ENCODE assay signal across 8 cellular contexts in genomic region chr10:43461950-43462349, GRCh38. TPM values are rescaled to one million over a fixed set of nuclear protein-coding genes. Genes with fewer than 3 reads are reported as not detected.
DNase-seq lines count a peak whose midpoint lies in the region; ATAC-seq and TF ChIP-seq lines count a peak whose summit lies in the region.

No MANE protein-coding gene starts in this region.

- in situ Hi-C loops in GM13977 (cut with MboI; ENCODE audit: low pct_unique_long_range_greater_than_20kb, low sequenced_read_pairs, unreplicated experiment) = loop anchor here (10.0 kb wide), 1 partner anchor 167 kb away; no protein-coding TSS in a partner anchor

- no peaks in the 10 kb centered on the region for H3K9me3 Mint-ChIP-seq in activated B cell treated with CpG ODN at 0.5 μM for 24 hours
- no peaks in the 10 kb centered on the region for H3K9me3 Mint-ChIP-seq in progenitor cell of endocrine pancreas (ENCODE audit: low read depth)

- POLR2A ChIA-PET in activated B cell treated with CpG ODN at 0.5 μM for 24 hours (lab: Charles Lee) = no interaction called here

- H3K4me3 Mint-ChIP-seq in activated B cell treated with CpG ODN at 0.5 μM for 24 hours (no peak overlapping the region), progenitor cell of endocrine pancreas (ENCODE audit: low read depth) (no peak overlapping the region)

- H3K4me1 Mint-ChIP-seq in activated B cell treated with CpG ODN at 0.5 μM for 24 hours (peaks cover 4% of the 10 kb centered on the region), progenitor cell of endocrine pancreas (ENCODE audit: low read depth) (peaks cover 6% of the 10 kb centered on the region)

- H3K27ac Mint-ChIP-seq in activated B cell treated with CpG ODN at 0.5 μM for 24 hours (no peak overlapping the region), progenitor cell of endocrine pancreas (peak overlapping the region; percentile 81)

- H3K36me3 Mint-ChIP-seq in activated B cell treated with CpG ODN at 0.5 μM for 24 hours (ENCODE audit: low read depth) (no peaks in the 10 kb centered on the region), progenitor cell of endocrine pancreas (ENCODE audit: insufficient read depth) (no peaks in the 10 kb centered on the region)

- CTCF ChIA-PET in activated B cell treated with CpG ODN at 0.5 μM for 24 hours (lab: Charles Lee) = interaction anchor here (1.2 to 1.4 kb wide), 2 partner anchors 71 to 91 kb away, joined by 3 to 5 read pairs; partner anchors contain the start of gene FXYD4

- peak; percentile 64 for TF ChIP-seq CTCF in GM13977 (IDR thresholded peaks at IDR 0.05; ENCODE audit: extremely low read depth, insufficient read depth, missing control alignments)
- TF ChIP-seq CTCF in activated B cell treated with CpG ODN at 0.5 μM for 24 hours (IDR thresholded peaks at IDR 0.05) = peak; percentile 36
- TF ChIP-seq CTCF in progenitor cell of endocrine pancreas (IDR thresholded peaks at IDR 0.05; ENCODE audit: unreplicated experiment) = peak; percentile 80

- peak; percentile 87 for DNase-seq in CD1c-positive myeloid dendritic cell (ENCODE audit: extremely low spot score)
- DNase-seq in GM13977 (ENCODE audit: low spot score) = peak; percentile 72
- peak; percentile 67 for DNase-seq in NCI-H2171 treated with DMSO at 0.1 percent for 48 hours (lab: John Stamatoyannopoulos, UW)
- no peak for DNase-seq in activated B cell treated with CpG ODN at 0.5 μM for 24 hours
- peak; percentile 81 for DNase-seq in globus pallidus (ENCODE audit: low spot score)
- no peak for DNase-seq in progenitor cell of endocrine pancreas (ENCODE audit: low spot score, unreplicated experiment)
- DNase-seq in stimulated activated CD4-positive, alpha-beta T cell treated with anti-CD3 and anti-CD28 coated beads, Interleukin-1b, Interleukin-23, amount 100 ng/mL, for 48 hours = no peak

- intact Hi-C loops in activated B cell treated with CpG ODN at 0.5 μM for 24 hours (cut with micrococcal nuclease) = loop anchor here (1.0 to 5.0 kb wide), 6 partner anchors 114 to 710 kb away; partner anchors contain the start of gene CSGALNACT2

- ATAC-seq in HG03135 (IDR thresholded peaks at IDR 0.05; ENCODE audit: unreplicated experiment) = peak; percentile 65
- peak; percentile 62 for ATAC-seq in activated B cell treated with CpG ODN at 0.5 μM for 24 hours (ENCODE audit: low read depth)

- H3K27me3 Mint-ChIP-seq in activated B cell treated with CpG ODN at 0.5 μM for 24 hours = no peaks in the 10 kb centered on the region
- no peaks in the 10 kb centered on the region for H3K27me3 Mint-ChIP-seq in progenitor cell of endocrine pancreas

RNA-seq across cellular contexts. Expression of gene ZNF487, which starts 25.0 kb away (rescaled TPM):
- total RNA-seq in activated B cell treated with CpG ODN at 0.5 μM for 24 hours (2.9 and 3.4 TPM in 2 replicates), progenitor cell of endocrine pancreas (6.2 and 7.1 TPM in 2 replicates)

RNA-seq across cellular contexts. Expression of gene HNRNPF, which starts 53.0 kb away (rescaled TPM):
- total RNA-seq in activated B cell treated with CpG ODN at 0.5 μM for 24 hours (253 and 255 TPM in 2 replicates), progenitor cell of endocrine pancreas (211 and 221 TPM in 2 replicates)

Comparison
In these comparisons a context has a peak if more than half of its experiments do, and no peak if none do; other contexts are left out.
1. DNase-seq: peak in CD1c-positive myeloid dendritic cell (single experiment), GM13977 (single experiment), NCI-H2171 treated with DMSO at 0.1 percent for 48 hours (single experiment) and globus pallidus (single experiment); none in activated B cell treated with CpG ODN at 0.5 μM for 24 hours (single experiment), progenitor cell of endocrine pancreas (single experiment) and stimulated activated CD4-positive, alpha-beta T cell treated with anti-CD3 and anti-CD28 coated beads, Interleukin-1b, Interleukin-23, amount 100 ng/mL, for 48 hours (single experiment).
2. Peak in every context shown above with its lines, with median percentiles within 50 percentile points of each other: CTCF ChIP-seq.